9 cellular contexts compared by ENCODE assay signal in the genomic region with DNA sequence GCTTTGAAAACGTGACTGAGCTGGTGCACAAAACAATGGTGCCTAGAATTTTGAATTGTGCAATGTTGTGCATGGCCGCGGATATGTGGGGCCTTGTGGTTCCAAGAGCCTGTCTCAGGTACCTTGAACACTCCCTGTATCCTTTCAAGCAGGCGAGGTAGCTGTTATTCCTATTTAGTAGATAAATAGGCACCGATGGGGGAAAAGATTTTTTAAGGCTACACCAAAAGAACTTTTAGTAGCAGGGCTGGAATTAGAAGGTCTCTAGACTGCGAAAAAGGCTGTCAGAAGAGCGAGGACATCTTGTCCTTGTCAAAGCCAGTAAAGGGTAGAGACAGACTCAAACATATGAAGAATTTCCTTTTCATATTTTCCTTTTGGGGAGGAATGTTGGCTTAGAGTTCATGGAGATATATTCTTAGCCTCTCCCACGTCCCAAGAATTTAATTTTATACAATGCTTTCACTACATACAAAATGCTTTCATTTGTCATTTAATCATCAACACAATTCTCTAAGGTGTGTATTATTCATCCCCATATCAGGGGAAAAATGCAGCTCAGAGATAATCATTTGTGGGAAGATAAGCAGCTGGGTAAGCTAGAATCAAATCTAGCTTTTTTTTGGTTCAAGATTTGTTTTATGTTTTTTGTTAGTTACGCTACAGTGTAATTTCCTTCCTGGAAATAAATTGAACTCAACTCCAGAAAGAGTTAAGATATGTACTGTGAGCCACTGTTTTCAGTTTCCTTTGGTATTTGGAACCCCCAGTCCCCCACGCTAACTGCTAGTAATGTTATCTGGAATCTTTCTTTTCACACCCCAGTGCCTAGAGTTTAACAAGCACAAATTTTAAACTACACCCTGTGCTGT. TPM values are rescaled to one million over a fixed set of nuclear protein-coding genes. Genes with fewer than 3 reads are reported as not detected.
A peak's percentile ranks its signal among the peaks of the same experiment; 100 is the strongest.
DNase-seq lines count a peak whose midpoint lies in the region; ATAC-seq, FAIRE-seq and TF ChIP-seq lines count a peak whose summit lies in the region.
"Had no signal": no experiment of that assay in that cellular context is flagged by ENCODE, and none has a peak within 500 bp of the region (broad histone marks: within the 10 kb centered on the region; RNA-seq: fewer than 3 reads in every experiment).

No MANE protein-coding gene starts in this region.

- H3K36me3 ChIP-seq in endothelial cell of umbilical vein (ENCODE audit: control insufficient read depth in 2 of 2, extremely low read depth in 1 of 2, insufficient read depth in 2 of 2, low read length in 2 of 2) (peaks cover 17% of the 10 kb centered on the region in 2 experiments), mucosa of rectum (ENCODE audit: control insufficient read depth in 2 of 2, insufficient read depth in 2 of 2, low read length in 2 of 2) (peaks cover 22 to 24% of the 10 kb centered on the region in 2 donors), vagina (peaks cover 0 to 26% of the 10 kb centered on the region in 2 donors)

- no TSS peak for BruUV-seq in endothelial cell of umbilical vein (replicated peaks; lab: Mats Ljungman, UMichigan)

- peaks cover 2% of the 10 kb centered on the region for H4K20me1 ChIP-seq in endothelial cell of umbilical vein (replicated peaks; ENCODE audit: control insufficient read depth, extremely low read depth, insufficient read depth, low read length)

- peak overlapping the region; percentile 99 for H3K27ac Mint-ChIP-seq in WTC11

- H3K27ac ChIP-seq in endothelial cell of umbilical vein (ENCODE audit: insufficient read depth, low read depth, low read length) (peak overlapping the region; percentile 96), mucosa of rectum (ENCODE audit: low read depth in 2 of 2, low read length in 2 of 2) (peak overlapping the region; percentile 100), vagina (peak overlapping the region; percentile 99)

- TF ChIP-seq CTCF in NB4 (IDR thresholded peaks at IDR 0.05; ENCODE audit: low read depth, low read length) (no peak), WTC11 (IDR thresholded peaks at IDR 0.05) (no peak), endothelial cell of umbilical vein (IDR thresholded peaks at IDR 0.05; ENCODE audit: extremely low read depth in 1 of 2, insufficient read depth in 1 of 2, low read depth in 1 of 2, low read length in 2 of 2) (no peak), vagina (IDR thresholded peaks at IDR 0.05) (no peak)

- H3K9ac ChIP-seq in endothelial cell of umbilical vein (replicated peaks; ENCODE audit: extremely low read depth, insufficient read depth, low read length), result peak overlapping the region; percentile 96
- H3K9ac ChIP-seq in mucosa of rectum (ENCODE audit: low read depth in 1 of 2, low read length in 2 of 2), result peak overlapping the region; percentile 88 to 99

- H3K36me3 Mint-ChIP-seq in WTC11, result peaks cover 35% of the 10 kb centered on the region

- H3K27me3 Mint-ChIP-seq in WTC11 (ENCODE audit: low read depth), result no peaks in the 10 kb centered on the region

- H3K9me1 ChIP-seq in endothelial cell of umbilical vein (replicated peaks; ENCODE audit: control insufficient read depth, extremely low read depth, insufficient read depth, low read length), result no peaks in the 10 kb centered on the region

- H3K4me1 ChIP-seq in endothelial cell of umbilical vein (ENCODE audit: control insufficient read depth, extremely low read depth, insufficient read depth, low read length), result peaks cover 22% of the 10 kb centered on the region
- H3K4me1 ChIP-seq in mucosa of rectum (ENCODE audit: control insufficient read depth in 2 of 2, insufficient read depth in 2 of 2, low read length in 2 of 2), result peaks cover 30 to 34% of the 10 kb centered on the region in 2 donors
- H3K4me1 ChIP-seq in vagina, result peaks cover 44% of the 10 kb centered on the region

- H2AFZ ChIP-seq in endothelial cell of umbilical vein (ENCODE audit: low read depth, low read length), result peak overlapping the region; percentile 42

- CTCF ChIA-PET in WTC11 (lab: Charles Lee), result interaction anchor here (2.4 kb wide), 1 partner anchor 10 kb away, joined by 27 read pairs; no protein-coding TSS in a partner anchor
- CTCF ChIA-PET in endothelial cell of umbilical vein (lab: Charles Lee), result interaction anchor here (1.0 to 2.0 kb wide), 2 partner anchors 40 to 198 kb away, joined by 3 to 10 read pairs; no protein-coding TSS in a partner anchor

- H3K4me1 Mint-ChIP-seq in WTC11, result peaks cover 47% of the 10 kb centered on the region

- peak; percentile 46 for FAIRE-seq in endothelial cell of umbilical vein (lab: Jason Lieb, UNC)
- FAIRE-seq: A204.1 had no signal

- H3K4me3 ChIP-seq in NB4 (ENCODE audit: low read depth, low read length) (peak overlapping the region; percentile 85), endothelial cell of umbilical vein (replicated peaks in 1 of 3; ENCODE audit: insufficient read depth in 1 of 3, low read depth in 1 of 3, low read length in 3 of 3) (peak overlapping the region; percentile 12 to 80 (median 66)), mucosa of rectum (ENCODE audit: low read length in 2 of 2) (peak overlapping the region; percentile 97 to 98), vagina (peak overlapping the region; percentile 72 to 94)

- intact Hi-C loops in endothelial cell of umbilical vein (cut with micrococcal nuclease), result loop anchor here (2.0 to 10.0 kb wide), 7 partner anchors 54 to 1834 kb away; a partner anchor contains a TSS
- intact Hi-C loops in vagina (cut with DNase I), result no loop called here

- dilution Hi-C loops in endothelial cell of umbilical vein (cut with MboI; ENCODE audit: extremely low pct_ligation_motif_present, low sequenced_read_pairs), result no loop called here

- peak overlapping the region; percentile 92 for H3K4me2 ChIP-seq in endothelial cell of umbilical vein (ENCODE audit: insufficient read depth, low read length)

- no peak for ATAC-seq in WTC11

- no peaks in the 10 kb centered on the region for H3K27me3 ChIP-seq in endothelial cell of umbilical vein (ENCODE audit: control insufficient read depth in 2 of 2, insufficient read depth in 2 of 2, low read length in 2 of 2)
- H3K27me3 ChIP-seq in mucosa of rectum (ENCODE audit: control insufficient read depth in 2 of 2, insufficient read depth in 2 of 2, low read length in 2 of 2), result no peaks in the 10 kb centered on the region
- no peaks in the 10 kb centered on the region for H3K27me3 ChIP-seq in vagina

- TF ChIP-seq POLR2A in NB4 (IDR thresholded peaks at IDR 0.05; ENCODE audit: extremely low read depth, insufficient read length) (no peak), endothelial cell of umbilical vein (IDR thresholded peaks at IDR 0.05; ENCODE audit: low read depth, low read length) (no peak), vagina (IDR thresholded peaks at IDR 0.05) (no peak)

- peaks cover 43% of the 10 kb centered on the region for H3K79me2 ChIP-seq in endothelial cell of umbilical vein (ENCODE audit: control insufficient read depth, insufficient read depth, low read length)

- H3K9me3 ChIP-seq in endothelial cell of umbilical vein (replicated peaks; ENCODE audit: control insufficient read depth, insufficient read depth, low read length) (no peaks in the 10 kb centered on the region), mucosa of rectum (ENCODE audit: control insufficient read depth in 2 of 2, low read length in 2 of 2) (no peaks in the 10 kb centered on the region), vagina (no peaks in the 10 kb centered on the region)

- POLR2A ChIA-PET in WTC11 (lab: Charles Lee), result no interaction called here
- POLR2A ChIA-PET in endothelial cell of umbilical vein (lab: Charles Lee), result interaction anchor here (1.2 to 1.6 kb wide), 2 partner anchors 10 to 19 kb away, joined by 5 to 14 read pairs; no protein-coding TSS in a partner anchor

- peak; percentile 61 for DNase-seq in DMS 273 (lab: John Stamatoyannopoulos, UW; ENCODE audit: unreplicated experiment)
- DNase-seq in DMS 273 treated with DMSO at 0.1 percent for 48 hours (lab: John Stamatoyannopoulos, UW), result no peak
- peak; percentile 82 for DNase-seq in NB4 (ENCODE audit: low read depth)
- no peak for DNase-seq in WTC11 (ENCODE audit: low spot score)
- peak; percentile 77 for DNase-seq in endothelial cell of umbilical vein (ENCODE audit: low read depth, low spot score)
- no peak for DNase-seq in vagina (ENCODE audit: extremely low spot score in 2 of 2)
- no peak for DNase-seq in HuH-7 (ENCODE audit: low spot score)

- no peaks in the 10 kb centered on the region for H3K9me3 Mint-ChIP-seq in WTC11

- peak overlapping the region; percentile 96 for H3K4me3 Mint-ChIP-seq in WTC11

TF ChIP-seq in WTC11, 78 proteins besides CTCF, POLR2A, EP300 and RAD21 (continues in another document):
- TF ChIP-seq ZNF317 (CRISPR knock-in tag; IDR thresholded peaks at IDR 0.05; ENCODE audit: borderline replicate concordance, low read depth) (no peak), ZNF219 (CRISPR knock-in tag; IDR thresholded peaks at IDR 0.05; ENCODE audit: borderline replicate concordance) (no peak)

TF ChIP-seq in endothelial cell of umbilical vein, 7 proteins besides CTCF, POLR2A, EP300 and RAD21:
- TF ChIP-seq EZH2 (IDR thresholded peaks at IDR 0.05; ENCODE audit: borderline replicate concordance, low read depth, low read length, severe bottlenecking) (no peak), POLR2AphosphoS5 (IDR thresholded peaks at IDR 0.05; ENCODE audit: insufficient read depth, low read depth, low read length) (peak; percentile 19), GATA2 (IDR thresholded peaks at IDR 0.05; ENCODE audit: insufficient read depth, insufficient read length, low read depth, low read length) (peak; percentile 14)
- TF ChIP-seq, protein P1, sequence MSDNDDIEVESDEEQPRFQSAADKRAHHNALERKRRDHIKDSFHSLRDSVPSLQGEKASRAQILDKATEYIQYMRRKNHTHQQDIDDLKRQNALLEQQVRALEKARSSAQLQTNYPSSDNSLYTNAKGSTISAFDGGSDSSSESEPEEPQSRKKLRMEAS (IDR thresholded peaks at IDR 0.05; ENCODE audit: insufficient read depth, insufficient read length), result no peak

RNA-seq across cellular contexts. Expression of a gene that starts 1.7 kb away (rescaled TPM):
- total RNA-seq in WTC11 (2021) (1,051 to 1,124 TPM (median 1,087 TPM) in 3 replicates), endothelial cell of umbilical vein (1,573 and 1,728 TPM in 2 replicates), vagina (584 TPM)
- polyA plus RNA-seq in endothelial cell of umbilical vein, result 1,383 and 1,403 TPM in 2 replicates
- polyA plus RNA-seq in endothelial cell of umbilical vein (2011; cell fraction: cytosol; rRNA removed), result 1,786 and 2,092 TPM in 2 replicates
- polyA plus RNA-seq in endothelial cell of umbilical vein (2011; cell fraction: nucleus; rRNA removed), result 1,186 and 1,234 TPM in 2 replicates
- 1,835 and 3,311 TPM in 2 replicates for polyA plus RNA-seq in endothelial cell of umbilical vein (2012)
- polyA minus RNA-seq in endothelial cell of umbilical vein, result 2,807 and 3,163 TPM in 2 replicates
- polyA minus RNA-seq in endothelial cell of umbilical vein (2011; cell fraction: cytosol; rRNA and poly(A)+ RNA removed), result 881 TPM
- polyA minus RNA-seq in endothelial cell of umbilical vein (2011; cell fraction: nucleus; rRNA and poly(A)+ RNA removed), result 478 and 763 TPM in 2 replicates

Comparison
In these comparisons a context has a peak if more than half of its experiments do, and no peak if none do; other contexts are left out.
1. DNase-seq: peak in DMS 273 (single experiment), NB4 (single experiment) and endothelial cell of umbilical vein (single experiment); none in DMS 273 treated with DMSO at 0.1 percent for 48 hours (single experiment), WTC11 (single experiment), vagina (0 of 2) and HuH-7 (single experiment).
2. Peak in every context shown above with its lines, with median percentiles within 50 percentile points of each other: H3K4me3 ChIP-seq and H3K27ac ChIP-seq.